In the genomic region with DNA sequence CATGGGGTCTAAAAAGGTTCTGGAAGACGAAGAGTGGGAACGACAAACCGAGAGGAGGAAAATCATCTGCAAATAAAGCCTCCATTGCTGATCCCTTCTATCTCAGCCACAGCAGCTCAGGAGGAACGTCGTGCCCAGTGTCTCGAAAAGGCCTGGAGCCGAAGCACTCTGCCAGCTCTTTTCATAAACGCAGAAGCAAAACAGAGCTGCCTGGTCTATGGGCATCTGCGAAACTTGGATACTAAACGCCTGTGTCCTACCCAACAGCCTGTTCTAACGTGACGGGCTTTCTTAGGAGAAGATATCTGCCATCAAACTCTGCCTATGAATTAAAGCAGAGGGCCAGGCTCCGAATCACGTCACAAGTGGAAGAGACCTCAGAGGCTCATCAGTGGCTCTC, we compare ENCODE assay signal across 21 cellular contexts.
DNase-seq lines count a peak whose midpoint lies in the region; ATAC-seq and TF ChIP-seq lines count a peak whose summit lies in the region.
"Had no signal": no experiment of that assay in that cellular context is flagged by ENCODE, and none has a peak within 500 bp of the region (broad histone marks: within the 10 kb centered on the region; RNA-seq: fewer than 3 reads in every experiment).

No MANE protein-coding gene starts in this region.

- no TSS peak for BruUV-seq in MCF 10A (replicated peaks; lab: Mats Ljungman, UMichigan)

- H3K9me3 ChIP-seq in endodermal cell (ENCODE audit: control insufficient read depth, low read length) (no peaks in the 10 kb centered on the region), upper lobe of right lung (no peaks in the 10 kb centered on the region)
- H3K9me3 ChIP-seq: ovary, right lobe of liver, suprapubic skin had no signal

- H3K27me3 ChIP-seq in endodermal cell (ENCODE audit: control insufficient read depth, insufficient read depth, low read length, poor library complexity, severe bottlenecking) (no peaks in the 10 kb centered on the region), upper lobe of right lung (no peaks in the 10 kb centered on the region)
- H3K27me3 ChIP-seq: ovary, right lobe of liver, suprapubic skin had no signal

- H3K4me3 Mint-ChIP-seq in CD14-positive monocyte (no peak overlapping the region), WTC11 (no peak overlapping the region), endodermal cell (no peak overlapping the region), MCF 10A (ENCODE audit: unreplicated experiment) (no peak overlapping the region)
- no peak overlapping the region for H3K4me3 Mint-ChIP-seq in activated CD8-positive, alpha-beta memory T cell treated with anti-CD3 and anti-CD28 coated beads, Interleukin-2, amount 10 ng/mL, durations not matched to agents 7 days and 5 days
- H3K4me3 Mint-ChIP-seq: CD4-positive, alpha-beta T cell had no signal

- no peak for DNase-seq in CD14-positive monocyte (ENCODE audit: low spot score)
- DNase-seq in WTC11 (ENCODE audit: low spot score), result no peak
- DNase-seq in endodermal cell, result no peak
- peak; percentile 53 for DNase-seq in pons (ENCODE audit: low spot score)
- DNase-seq in T-helper 9 cell, result no peak
- no peak for DNase-seq in MCF 10A (ENCODE audit: unreplicated experiment)
- DNase-seq in upper lobe of right lung, result no peak
- no peak for DNase-seq in activated CD8-positive, alpha-beta memory T cell treated with anti-CD3 and anti-CD28 coated beads, Interleukin-2, amount 10 ng/mL, durations not matched to agents 7 days and 5 days
- DNase-seq: activated gamma-delta T cell; CD4-positive, alpha-beta T cell; DMS 273 treated with DMSO at 0.1 percent for 48 hours; GOT3; Karpas-422; NCI-H1694; ovary; right lobe of liver; stimulated activated CD4-positive, alpha-beta T cell treated with anti-CD3 and anti-CD28 coated beads, Interleukin-15, amount 100 ng/mL, for 24 hours; stimulated activated CD8-positive, alpha-beta memory T cell treated with anti-CD3 and anti-CD28 coated beads, Interleukin-4, amount 100 ng/mL, for 48 hours had no signal

- H3K9me3 Mint-ChIP-seq in CD14-positive monocyte (peaks cover 0 to 3% (median 0%) of the 10 kb centered on the region in 7 donors), WTC11 (peaks cover 5% of the 10 kb centered on the region), endodermal cell (no peaks in the 10 kb centered on the region), MCF 10A (ENCODE audit: unreplicated experiment) (no peaks in the 10 kb centered on the region)
- H3K9me3 Mint-ChIP-seq in activated CD8-positive, alpha-beta memory T cell treated with anti-CD3 and anti-CD28 coated beads, Interleukin-2, amount 10 ng/mL, durations not matched to agents 7 days and 5 days (ENCODE audit: low read depth), result no peaks in the 10 kb centered on the region
- H3K9me3 Mint-ChIP-seq: CD4-positive, alpha-beta T cell had no signal

- ATAC-seq in WTC11 (no peak), upper lobe of right lung (no peak)
- ATAC-seq in activated CD8-positive, alpha-beta memory T cell treated with anti-CD3 and anti-CD28 coated beads, Interleukin-2, amount 10 ng/mL, durations not matched to agents 7 days and 5 days, result no peak
- ATAC-seq: activated CD4-positive, CD25-positive, alpha-beta regulatory T cell treated with anti-CD3 and anti-CD28 coated beads, Interleukin-2, amount 50 U/mL, for 24 hours; right lobe of liver had no signal

- TF ChIP-seq CTCF in CD14-positive monocyte (IDR thresholded peaks at IDR 0.05) (no peak), WTC11 (IDR thresholded peaks at IDR 0.05) (no peak), endodermal cell (conservative IDR thresholded peaks at IDR 0.05) (no peak), MCF 10A (IDR thresholded peaks at IDR 0.05; ENCODE audit: unreplicated experiment) (no peak), upper lobe of right lung (IDR thresholded peaks at IDR 0.05) (no peak)

- H3K27me3 Mint-ChIP-seq in CD14-positive monocyte (ENCODE audit: low read depth in 3 of 3) (no peaks in the 10 kb centered on the region), WTC11 (ENCODE audit: low read depth) (no peaks in the 10 kb centered on the region), endodermal cell (ENCODE audit: insufficient read depth) (no peaks in the 10 kb centered on the region), MCF 10A (ENCODE audit: insufficient read depth, unreplicated experiment) (no peaks in the 10 kb centered on the region)
- no peaks in the 10 kb centered on the region for H3K27me3 Mint-ChIP-seq in activated CD8-positive, alpha-beta memory T cell treated with anti-CD3 and anti-CD28 coated beads, Interleukin-2, amount 10 ng/mL, durations not matched to agents 7 days and 5 days
- H3K27me3 Mint-ChIP-seq: CD4-positive, alpha-beta T cell had no signal

- H3K4me1 ChIP-seq in endodermal cell (ENCODE audit: control insufficient read depth, insufficient read depth, low read length), result no peaks in the 10 kb centered on the region
- no peaks in the 10 kb centered on the region for H3K4me1 ChIP-seq in upper lobe of right lung
- H3K4me1 ChIP-seq: right lobe of liver had no signal

- H3K27ac Mint-ChIP-seq in CD14-positive monocyte (peak overlapping the region; percentile 87 to 100 (median 99)), WTC11 (peak overlapping the region; percentile 19), endodermal cell (peak overlapping the region; percentile 18), MCF 10A (ENCODE audit: low read depth, unreplicated experiment) (no peak overlapping the region)
- H3K27ac Mint-ChIP-seq in activated CD8-positive, alpha-beta memory T cell treated with anti-CD3 and anti-CD28 coated beads, Interleukin-2, amount 10 ng/mL, durations not matched to agents 7 days and 5 days, result no peak overlapping the region
- H3K27ac Mint-ChIP-seq: CD4-positive, alpha-beta T cell had no signal

- H3K9ac ChIP-seq in endodermal cell (ENCODE audit: extremely low read depth, low read length, poor library complexity, severe bottlenecking), result no peak overlapping the region

- peaks cover 31 to 43% of the 10 kb centered on the region in 2 donors for H3K36me3 Mint-ChIP-seq in CD14-positive monocyte
- H3K36me3 Mint-ChIP-seq in WTC11, result peaks cover 35% of the 10 kb centered on the region
- peaks cover 36% of the 10 kb centered on the region for H3K36me3 Mint-ChIP-seq in endodermal cell (ENCODE audit: low read depth)
- H3K36me3 Mint-ChIP-seq in MCF 10A (ENCODE audit: insufficient read depth, unreplicated experiment), result peaks cover 15% of the 10 kb centered on the region
- H3K36me3 Mint-ChIP-seq in activated CD8-positive, alpha-beta memory T cell treated with anti-CD3 and anti-CD28 coated beads, Interleukin-2, amount 10 ng/mL, durations not matched to agents 7 days and 5 days, result no peaks in the 10 kb centered on the region

- CTCF ChIA-PET in WTC11 (lab: Charles Lee) (interaction anchor here (0.8 to 1.1 kb wide), 2 partner anchors 15 to 66 kb away, joined by 3 read pairs; no protein-coding TSS in a partner anchor), MCF 10A (lab: Yijun Ruan, JAX) (interaction anchor here (0.7 to 0.9 kb wide), 2 partner anchors 14 to 1766 kb away, joined by 3 read pairs; no protein-coding TSS in a partner anchor)
- CTCF ChIA-PET in activated CD8-positive, alpha-beta memory T cell treated with anti-CD3 and anti-CD28 coated beads, Interleukin-2, amount 10 ng/mL, durations not matched to agents 7 days and 5 days (lab: Charles Lee), result no interaction called here

- POLR2A ChIA-PET in WTC11 (lab: Charles Lee), result no interaction called here
- POLR2A ChIA-PET in MCF 10A (lab: Yijun Ruan, JAX), result no interaction called here

- intact Hi-C loops in CD14-positive monocyte (cut with micrococcal nuclease), result loop anchor here (5.0 kb wide), 2 partner anchors 43 to 47 kb away; no protein-coding TSS in a partner anchor
- intact Hi-C loops in MCF 10A (cut with micrococcal nuclease), result no loop called here
- intact Hi-C loops in upper lobe of right lung (cut with DNase I), result no loop called here

- H3K4me3 ChIP-seq in endodermal cell (ENCODE audit: low read length), result no peak overlapping the region
- no peak overlapping the region for H3K4me3 ChIP-seq in upper lobe of right lung
- H3K4me3 ChIP-seq: ovary, right lobe of liver, suprapubic skin had no signal

- H3K27ac ChIP-seq in endodermal cell (ENCODE audit: low read depth, low read length), result no peak overlapping the region
- H3K27ac ChIP-seq in upper lobe of right lung, result no peak overlapping the region
- H3K27ac ChIP-seq: epithelial cell of prostate, ovary, right lobe of liver, suprapubic skin had no signal

- H3K36me3 ChIP-seq in endodermal cell (ENCODE audit: control insufficient read depth, insufficient read depth, low read length) (peaks cover 55% of the 10 kb centered on the region), upper lobe of right lung (no peaks in the 10 kb centered on the region)
- H3K36me3 ChIP-seq: ovary, right lobe of liver, suprapubic skin had no signal

- H3K4me1 Mint-ChIP-seq in CD14-positive monocyte, result peaks cover 65% of the 10 kb centered on the region
- H3K4me1 Mint-ChIP-seq in WTC11, result peaks cover 32% of the 10 kb centered on the region
- H3K4me1 Mint-ChIP-seq in endodermal cell, result peaks cover 25% of the 10 kb centered on the region
- H3K4me1 Mint-ChIP-seq in MCF 10A (ENCODE audit: insufficient read depth, unreplicated experiment), result peaks cover 8% of the 10 kb centered on the region
- H3K4me1 Mint-ChIP-seq in activated CD8-positive, alpha-beta memory T cell treated with anti-CD3 and anti-CD28 coated beads, Interleukin-2, amount 10 ng/mL, durations not matched to agents 7 days and 5 days, result peaks cover 6% of the 10 kb centered on the region

- 91 to 94% methylated on average over 14 of the region's 14 CpGs for WGBS in endodermal cell (ENCODE audit: insufficient coverage in 1 of 2, insufficient read length in 1 of 2), 2 experiments

Comparison
In these comparisons a context has a peak if more than half of its experiments do, and no peak if none do; other contexts are left out.
1. H3K27ac Mint-ChIP-seq: peak in CD14-positive monocyte (7 of 7), WTC11 (single experiment) and endodermal cell (single experiment); none in MCF 10A (single experiment) and activated CD8-positive, alpha-beta memory T cell treated with anti-CD3 and anti-CD28 coated beads, Interleukin-2, amount 10 ng/mL, durations not matched to agents 7 days and 5 days (single experiment).
2. intact Hi-C loops: an anchor here in CD14-positive monocyte (5.0 kb wide); none called in MCF 10A and upper lobe of right lung.